ENCODE assay signal across 13 cellular contexts in genomic region chr12:108820700-108821406, GRCh38. TPM values are rescaled to one million over a fixed set of nuclear protein-coding genes. Genes with fewer than 3 reads are reported as not detected.
DNase-seq lines count a peak whose midpoint lies in the region; ATAC-seq and TF ChIP-seq lines count a peak whose summit lies in the region.
"Had no signal": no experiment of that assay in that cellular context is flagged by ENCODE, and none has a peak within 500 bp of the region (broad histone marks: within the 10 kb centered on the region; RNA-seq: fewer than 3 reads in every experiment).

No MANE protein-coding gene starts in this region.

- H3K4me1 Mint-ChIP-seq in CD14-positive monocyte (peaks cover 71% of the 10 kb centered on the region), endothelial cell (ENCODE audit: unreplicated experiment) (peaks cover 45% of the 10 kb centered on the region), WTC11 (peaks cover 17% of the 10 kb centered on the region)
- peaks cover 7 to 23% of the 10 kb centered on the region in 2 donors for H3K4me1 Mint-ChIP-seq in effector memory CD8-positive, alpha-beta T cell (ENCODE audit: low read depth in 2 of 2)

- H3K4me2 ChIP-seq in trophoblast cell (ENCODE audit: low read length) = no peak overlapping the region

- H3K14ac ChIP-seq in trophoblast cell (ENCODE audit: low read length) = no peak overlapping the region

- no CpG with 5 or more reads among the region's 10 CpGs for WGBS in trophoblast cell (ENCODE audit: extremely low coverage, insufficient coverage, insufficient read length)

- no peak for ATAC-seq in effector memory CD8-positive, alpha-beta T cell (replicated peaks)
- ATAC-seq in GM18858 (IDR thresholded peaks at IDR 0.05; ENCODE audit: unreplicated experiment) (no peak), WTC11 (no peak), HG03565 (IDR thresholded peaks at IDR 0.05; ENCODE audit: unreplicated experiment) (no peak)
- ATAC-seq: naive thymus-derived CD4-positive, alpha-beta T cell had no signal

- peak overlapping the region; percentile 82 to 97 (median 90) for H3K27ac Mint-ChIP-seq in CD14-positive monocyte
- peak overlapping the region; percentile 19 for H3K27ac Mint-ChIP-seq in endothelial cell (ENCODE audit: unreplicated experiment)
- peak overlapping the region in 1 of 2 donors; percentile 75 for H3K27ac Mint-ChIP-seq in effector memory CD8-positive, alpha-beta T cell
- H3K27ac Mint-ChIP-seq in WTC11 = no peak overlapping the region

- peaks cover 2% of the 10 kb centered on the region for H3K79me2 ChIP-seq in trophoblast cell (ENCODE audit: control insufficient read depth, insufficient read depth, low read length, poor library complexity)

- H3K36me3 ChIP-seq in trophoblast cell (ENCODE audit: control insufficient read depth in 1 of 2, insufficient read depth in 2 of 2, low read length in 2 of 2) = peaks cover 31 to 46% of the 10 kb centered on the region in 2 experiments

- CTCF ChIA-PET in WTC11 (lab: Charles Lee) = no interaction called here

- peak; percentile 71 for DNase-seq in CD14-positive monocyte (ENCODE audit: low spot score)
- DNase-seq in NCI-H69 (lab: John Stamatoyannopoulos, UW) = peak; percentile 24
- DNase-seq in endothelial cell (ENCODE audit: low spot score) = no peak
- no peak for DNase-seq in trophoblast cell
- DNase-seq in effector memory CD8-positive, alpha-beta T cell = no peak
- no peak for DNase-seq in WTC11 (ENCODE audit: low spot score)
- DNase-seq: BE2C; EL; naive thymus-derived CD4-positive, alpha-beta T cell; stimulated activated CD4-positive, alpha-beta T cell treated with anti-CD3 and anti-CD28 coated beads, Interleukin-12 subunit alpha, Interleukin-12 subunit beta, amount 100 ng/mL, for 4 hours had no signal

- H3K9me3 Mint-ChIP-seq in CD14-positive monocyte (peaks cover 0 to 2% (median 0%) of the 10 kb centered on the region in 7 donors), endothelial cell (ENCODE audit: unreplicated experiment) (no peaks in the 10 kb centered on the region), WTC11 (no peaks in the 10 kb centered on the region)
- no peaks in the 10 kb centered on the region for H3K9me3 Mint-ChIP-seq in effector memory CD8-positive, alpha-beta T cell
- H3K9me3 Mint-ChIP-seq: activated T-helper 2 cell treated with anti-CD3 and anti-CD28 coated beads, Interferon-gamma antibody, Interleukin-2, Interleukin-4, amounts not matched to agents 10 μg/mL and 5 μg/mL and 100 μg/mL, durations not matched to agents 14 hours and 24 hours and 36 hours; naive thymus-derived CD4-positive, alpha-beta T cell had no signal

- H3K4ac ChIP-seq in trophoblast cell (ENCODE audit: low read depth, low read length) = peak overlapping the region; percentile 47

- no peak overlapping the region for H4K12ac ChIP-seq in trophoblast cell (ENCODE audit: low read depth, low read length)

- peaks cover 13 to 21% of the 10 kb centered on the region in 2 experiments for H3K4me1 ChIP-seq in trophoblast cell (ENCODE audit: control insufficient read depth in 1 of 2, insufficient read depth in 2 of 2, low read length in 2 of 2)

- H3K4me3 Mint-ChIP-seq in CD14-positive monocyte = peak overlapping the region in 1 of 2 donors; percentile 53
- H3K4me3 Mint-ChIP-seq in endothelial cell (ENCODE audit: unreplicated experiment) = no peak overlapping the region
- no peak overlapping the region for H3K4me3 Mint-ChIP-seq in effector memory CD8-positive, alpha-beta T cell
- H3K4me3 Mint-ChIP-seq in WTC11 = no peak overlapping the region

- no peak overlapping the region for H2BK5ac ChIP-seq in trophoblast cell (ENCODE audit: low read depth, low read length, poor library complexity)

- H2BK120ac ChIP-seq in trophoblast cell (ENCODE audit: insufficient read depth, low read length, poor library complexity) = no peak overlapping the region

- no peak overlapping the region for H3K18ac ChIP-seq in trophoblast cell (ENCODE audit: low read length)

- POLR2A ChIA-PET in WTC11 (lab: Charles Lee) = no interaction called here

- H3K9me3 ChIP-seq in trophoblast cell (ENCODE audit: insufficient read depth, low read depth, low read length) = no peaks in the 10 kb centered on the region
- H3K9me3 ChIP-seq: BE2C had no signal

- H3K79me1 ChIP-seq in trophoblast cell (ENCODE audit: low read length) = peaks cover 13% of the 10 kb centered on the region

- no peak overlapping the region for H3K23ac ChIP-seq in trophoblast cell (ENCODE audit: low read length)

- no peak overlapping the region for H3K4me3 ChIP-seq in trophoblast cell (ENCODE audit: low read depth, low read length)

- H3K27me3 Mint-ChIP-seq in CD14-positive monocyte (ENCODE audit: low read depth in 3 of 3) (peaks cover 0 to 1% (median 0%) of the 10 kb centered on the region in 3 donors), endothelial cell (ENCODE audit: unreplicated experiment) (peaks cover 7% of the 10 kb centered on the region), WTC11 (ENCODE audit: low read depth) (no peaks in the 10 kb centered on the region)
- no peaks in the 10 kb centered on the region for H3K27me3 Mint-ChIP-seq in effector memory CD8-positive, alpha-beta T cell
- H3K27me3 Mint-ChIP-seq: naive thymus-derived CD4-positive, alpha-beta T cell had no signal

- H3K36me3 Mint-ChIP-seq in CD14-positive monocyte = peaks cover 48 to 51% of the 10 kb centered on the region in 2 donors
- H3K36me3 Mint-ChIP-seq in endothelial cell (ENCODE audit: low read depth, unreplicated experiment) = peaks cover 43% of the 10 kb centered on the region
- H3K36me3 Mint-ChIP-seq in effector memory CD8-positive, alpha-beta T cell (ENCODE audit: insufficient read depth) = peaks cover 36% of the 10 kb centered on the region
- H3K36me3 Mint-ChIP-seq in WTC11 = peaks cover 18% of the 10 kb centered on the region

- no peak overlapping the region for H3K9ac ChIP-seq in trophoblast cell (ENCODE audit: low read length)

- no peak overlapping the region for H2BK12ac ChIP-seq in trophoblast cell (ENCODE audit: low read length)

- no peak overlapping the region for H2AFZ ChIP-seq in trophoblast cell (ENCODE audit: insufficient read depth, low read length, poor library complexity)

- no peaks in the 10 kb centered on the region for H3K27me3 ChIP-seq in trophoblast cell (ENCODE audit: insufficient read depth, low read length)
- H3K27me3 ChIP-seq: BE2C had no signal

- H4K8ac ChIP-seq in trophoblast cell (ENCODE audit: low read depth, low read length) = no peak overlapping the region

- H3K27ac ChIP-seq in trophoblast cell (ENCODE audit: low read depth, low read length) = no peak overlapping the region

- H4K91ac ChIP-seq in trophoblast cell (ENCODE audit: low read depth, low read length) = no peak overlapping the region

- TF ChIP-seq CTCF in CD14-positive monocyte (IDR thresholded peaks at IDR 0.05) (no peak), endothelial cell (IDR thresholded peaks at IDR 0.05; ENCODE audit: unreplicated experiment) (no peak), WTC11 (IDR thresholded peaks at IDR 0.05) (no peak)

- intact Hi-C loops in CD14-positive monocyte (cut with micrococcal nuclease) = loop anchor here (5.0 to 10.0 kb wide), 3 partner anchors 36 to 131 kb away; partner anchors contain the start of gene SSH1 (in 1 of the 2)

- H2AK5ac ChIP-seq in trophoblast cell (ENCODE audit: low read length) = no peak overlapping the region

TF ChIP-seq in WTC11, 78 proteins besides CTCF, POLR2A, EP300 and RAD21:
- TF ChIP-seq NFYB (CRISPR knock-in tag; conservative IDR thresholded peaks at IDR 0.05; ENCODE audit: low read depth) (no peak), NR3C1 (CRISPR knock-in tag; conservative IDR thresholded peaks at IDR 0.05; ENCODE audit: low read depth) (no peak), ATF2 (CRISPR knock-in tag; IDR thresholded peaks at IDR 0.05; ENCODE audit: borderline replicate concordance, low read depth) (no peak), SMAD4 (CRISPR knock-in tag; IDR thresholded peaks at IDR 0.05) (no peak)
TF ChIP-seq in WTC11: peak in this region for 0.

RNA-seq across cellular contexts. Expression of gene SSH1, which starts 36.5 kb away (rescaled TPM):
- polyA plus RNA-seq in CD14-positive monocyte = 1 to 10 TPM; 5.2 to 8.7 TPM
- total RNA-seq in endothelial cell (ENCODE audit: unreplicated experiment) = 67.5 TPM
- 28.2 and 30.2 TPM in 2 replicates for polyA plus RNA-seq in trophoblast cell (2013)
- total RNA-seq in WTC11 (2021) = 18.7 to 23.1 TPM (median 21.3 TPM) in 3 replicates

RNA-seq across cellular contexts. Expression of gene DAO, which starts 59.0 kb away (rescaled TPM):
- polyA plus RNA-seq in CD14-positive monocyte = not detected
- total RNA-seq in endothelial cell (ENCODE audit: unreplicated experiment) = 0.41 TPM
- 0.45 and 0.68 TPM in 2 replicates for polyA plus RNA-seq in trophoblast cell (2013)
- total RNA-seq in WTC11 (2021) = 0.17 TPM in 1 of 3 replicates, not detected in the others
- total RNA-seq: activated T-helper 2 cell treated with anti-CD3 and anti-CD28 coated beads, Interferon-gamma antibody, Interleukin-2, Interleukin-4, amounts not matched to agents 10 μg/mL and 5 μg/mL and 100 μg/mL, durations not matched to agents 14 hours and 24 hours and 36 hours; naive thymus-derived CD4-positive, alpha-beta T cell had no signal
- polyA plus RNA-seq: naive thymus-derived CD4-positive, alpha-beta T cell had no signal

Comparison
In these comparisons a context has a peak if more than half of its experiments do, and no peak if none do; other contexts are left out.
1. DNase-seq: peak in CD14-positive monocyte (single experiment) and NCI-H69 (single experiment); none in endothelial cell (single experiment), trophoblast cell (0 of 2), effector memory CD8-positive, alpha-beta T cell (0 of 3) and WTC11 (single experiment).